ENCODE assay signal across 10 cellular contexts in the genomic region with DNA sequence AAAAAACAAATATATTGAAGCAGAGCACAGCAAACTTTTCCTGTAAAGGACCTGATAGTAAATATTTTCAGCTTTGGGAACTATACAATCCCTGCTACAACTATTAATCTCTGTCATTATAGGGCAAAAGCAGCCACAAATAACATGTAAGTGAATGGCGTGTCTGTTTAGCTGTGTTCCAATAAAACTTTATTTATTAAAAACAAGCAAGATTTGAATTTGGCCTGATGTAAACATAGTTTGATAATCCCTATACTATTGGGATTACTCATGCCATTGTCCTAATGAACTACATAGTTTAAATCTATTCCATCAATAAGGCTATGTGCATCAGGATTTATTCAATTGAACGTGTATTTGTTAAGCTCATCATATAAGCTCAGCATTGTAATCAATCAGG.
"Had no signal": no experiment of that assay in that cellular context is flagged by ENCODE, and none has a peak within 500 bp of the region (broad histone marks: within the 10 kb centered on the region; RNA-seq: fewer than 3 reads in every experiment).

No MANE protein-coding gene starts in this region.

- FAIRE-seq: H1, H54 had no signal

- H3K4me3 ChIP-seq: GM23248, GM23338, HAP-1 had no signal

- H3K9ac ChIP-seq: GM23248 had no signal

- DNase-seq: GM23248, GOT3, H9, HCEC 1CT, HFFc6 had no signal

- H3K27ac ChIP-seq: GM23248 had no signal

- H2AFZ ChIP-seq: GM23248, GM23338 had no signal

- ATAC-seq: GM23338, HCT116 had no signal

- H3K9me3 ChIP-seq: HAP-1 had no signal

- H3K4me2 ChIP-seq: GM23338 had no signal

- H3K4me1 ChIP-seq: HAP-1 had no signal

- H3K36me3 ChIP-seq: HAP-1 had no signal
